Comparison of ENCODE assay signal across 15 cellular contexts in genomic region chr7:36970551-36971514, GRCh38.
DNase-seq lines count a peak whose midpoint lies in the region; ATAC-seq, FAIRE-seq and TF ChIP-seq lines count a peak whose summit lies in the region.
"Had no signal": no experiment of that assay in that cellular context is flagged by ENCODE, and none has a peak within 500 bp of the region (broad histone marks: within the 10 kb centered on the region; RNA-seq: fewer than 3 reads in every experiment).

No MANE protein-coding gene starts in this region.

- H3K9me3 Mint-ChIP-seq in activated naive CD4-positive, alpha-beta T cell treated with anti-CD3 and anti-CD28 coated beads, Interleukin-2, amount 10 ng/mL, durations not matched to agents 7 days and 5 days: peaks cover 7% of the 10 kb centered on the region
- peaks cover 0 to 5% (median 0%) of the 10 kb centered on the region in 3 donors for H3K9me3 Mint-ChIP-seq in T-cell

- no peaks in the 10 kb centered on the region for H4K20me1 ChIP-seq in HepG2 (ENCODE audit: insufficient read depth, low read length)

- BruUV-seq in HepG2 (replicated peaks; lab: Mats Ljungman, UMichigan): no TSS peak

- intact Hi-C loops in HepG2 (cut with micrococcal nuclease; ENCODE audit: unreplicated experiment): loop anchor here (1.0 to 10.0 kb wide), 4 partner anchors 25 to 484 kb away; no protein-coding TSS in a partner anchor
- intact Hi-C loops in stomach (cut with DNase I; ENCODE audit: low total_unique reads): no loop called here
- intact Hi-C loops in psoas muscle (cut with DNase I): no loop called here

- H3K9ac ChIP-seq in HepG2 (ENCODE audit: insufficient read depth, low read depth, low read length): peak overlapping the region; percentile 63

- TF ChIP-seq EP300 in HepG2 (IDR thresholded peaks at IDR 0.05; ENCODE audit: low read depth in 2 of 2, low read length in 2 of 2) (no peak), HepG2 (CRISPR knock-in tag; IDR thresholded peaks at IDR 0.05; ENCODE audit: borderline replicate concordance) (no peak), stomach (IDR thresholded peaks at IDR 0.05) (no peak), tibial nerve (IDR thresholded peaks at IDR 0.05) (no peak)

- 69% methylated on average over 5 of the region's 5 CpGs for WGBS in HepG2 (ENCODE audit: low lambda C conversion rate)
- 67 to 74% (median 70%) methylated on average over 5 of the region's 5 CpGs for whole genome bisulfite sequencing in stomach, 5 donors
- WGBS in tibial nerve, 2 donors: 78 to 81% methylated on average over 5 of the region's 5 CpGs
- 83 to 88% (median 85%) methylated on average over 5 of the region's 5 CpGs for WGBS in psoas muscle, 3 donors

- H3K79me2 ChIP-seq in HepG2 (ENCODE audit: insufficient read depth, low read length): no peaks in the 10 kb centered on the region

- CTCF ChIA-PET in activated naive CD4-positive, alpha-beta T cell treated with anti-CD3 and anti-CD28 coated beads, Interleukin-2, amount 10 ng/mL, durations not matched to agents 7 days and 5 days (lab: Charles Lee): interaction anchor here (1.1 to 2.0 kb wide), 4 partner anchors 15 to 228 kb away, joined by 3 to 7 read pairs (median 4); no protein-coding TSS in a partner anchor
- CTCF ChIA-PET in T-cell (lab: Charles Lee): interaction anchor here (1.1 to 1.7 kb wide), 2 partner anchors 15 to 16 kb away, joined by 3 to 5 read pairs; no protein-coding TSS in a partner anchor
- CTCF ChIA-PET in HepG2 (lab: Yijun Ruan, JAX; ENCODE audit: low intra/inter-chr PET ratio, low total read pairs): interaction anchor here (1.2 kb wide), 1 partner anchor 211 kb away, joined by 4 read pairs; no protein-coding TSS in a partner anchor

- TF ChIP-seq CTCF in HepG2 (CRISPR knock-in tag; IDR thresholded peaks at IDR 0.05) (no peak), stomach (IDR thresholded peaks at IDR 0.05) (no peak), tibial nerve (IDR thresholded peaks at IDR 0.05) (no peak), psoas muscle (IDR thresholded peaks at IDR 0.05) (no peak)

- H3K9me3 ChIP-seq in HepG2 (ENCODE audit: low read length) (no peaks in the 10 kb centered on the region), stomach (no peaks in the 10 kb centered on the region), tibial nerve (no peaks in the 10 kb centered on the region), psoas muscle (no peaks in the 10 kb centered on the region)

- H2AFZ ChIP-seq in HepG2 (ENCODE audit: low read length): peak overlapping the region; percentile 79

- peaks cover 53% of the 10 kb centered on the region for H3K4me1 ChIP-seq in HepG2 (ENCODE audit: insufficient read depth, low read length)
- H3K4me1 ChIP-seq in stomach: peaks cover 23 to 48% (median 39%) of the 10 kb centered on the region in 4 donors
- H3K4me1 ChIP-seq in tibial nerve: peaks cover 0 to 46% (median 12%) of the 10 kb centered on the region in 4 donors
- H3K4me1 ChIP-seq in psoas muscle: peaks cover 3% of the 10 kb centered on the region

- POLR2A ChIA-PET in T-cell (lab: Charles Lee): no interaction called here
- POLR2A ChIA-PET in HepG2 (lab: Yijun Ruan, JAX): interaction anchor here (0.8 to 3.0 kb wide), 25 partner anchors 10 to 1207 kb away, joined by 3 to 112 read pairs (median 4); partner anchors contain the start of genes ANLN and STARD3NL

- peak overlapping the region; percentile 26 for H3K27ac Mint-ChIP-seq in activated naive CD4-positive, alpha-beta T cell treated with anti-CD3 and anti-CD28 coated beads, Interleukin-2, amount 10 ng/mL, durations not matched to agents 7 days and 5 days
- peak overlapping the region; percentile 5 to 37 for H3K27ac Mint-ChIP-seq in T-cell

- TF ChIP-seq RAD21 in HepG2 (CRISPR knock-in tag; IDR thresholded peaks at IDR 0.05): no peak

- FAIRE-seq in HepG2 (lab: Jason Lieb, UNC): no peak

- no peak for DNase-seq in activated naive CD4-positive, alpha-beta T cell treated with anti-CD3 and anti-CD28 coated beads, Interleukin-2, amount 10 ng/mL, durations not matched to agents 7 days and 5 days
- DNase-seq in activated naive CD4-positive, alpha-beta T cell treated with anti-CD3 and anti-CD28 coated beads, Interleukin-2, amount 50 U/mL, for 16 hours: no peak
- DNase-seq in T-cell: no peak
- DNase-seq in HepG2 (ENCODE audit: low spot score): peak; percentile 16
- DNase-seq in stomach: no peak
- DNase-seq in tibial nerve (ENCODE audit: low spot score in 2 of 2): no peak
- DNase-seq in psoas muscle: no peak
- no peak for DNase-seq in AG08396 (ENCODE audit: low spot score)
- DNase-seq: activated CD4-positive, alpha-beta T cell treated with anti-CD3 and anti-CD28 coated beads, Interleukin-2, amount 50 U/mL, for 4 hours; activated gamma-delta T cell treated with Interleukin-2 at 50 U/mL for 16 hours; foreskin fibroblast; H7; nucleus accumbens had no signal

- in situ Hi-C loops in HepG2 (cut with HindIII; ENCODE audit: extremely low pct_ligation_motif_present, low pct_unique_long_range_greater_than_20kb): loop anchor here (25.0 kb wide), 1 partner anchor 509 kb away; no protein-coding TSS in a partner anchor

- peaks cover 16% of the 10 kb centered on the region for H3K36me3 Mint-ChIP-seq in activated naive CD4-positive, alpha-beta T cell treated with anti-CD3 and anti-CD28 coated beads, Interleukin-2, amount 10 ng/mL, durations not matched to agents 7 days and 5 days
- H3K36me3 Mint-ChIP-seq in T-cell: peaks cover 41% of the 10 kb centered on the region

- H3K27ac ChIP-seq in HepG2 (ENCODE audit: extremely low read length, insufficient read depth, low read length) (peak overlapping the region; percentile 99), stomach (peak overlapping the region in 4 of 5 donors; percentile 16 to 83 (median 54)), tibial nerve (peak overlapping the region in 2 of 4 donors; percentile 55 to 58), psoas muscle (no peak overlapping the region)

- TF ChIP-seq POLR2A in HepG2 (IDR thresholded peaks at IDR 0.05; ENCODE audit: insufficient read depth in 1 of 2, low read depth in 2 of 2, low read length in 2 of 2) (no peak), stomach (IDR thresholded peaks at IDR 0.05) (no peak), tibial nerve (IDR thresholded peaks at IDR 0.05) (no peak)

- no peak overlapping the region for H3K4me3 Mint-ChIP-seq in activated naive CD4-positive, alpha-beta T cell treated with anti-CD3 and anti-CD28 coated beads, Interleukin-2, amount 10 ng/mL, durations not matched to agents 7 days and 5 days
- peak overlapping the region in 1 of 3 donors; percentile 10 for H3K4me3 Mint-ChIP-seq in T-cell

- ATAC-seq in T-cell (replicated peaks in 1 of 4) (no peak), HepG2 (no peak), psoas muscle (no peak)

- H3K36me3 ChIP-seq in HepG2 (replicated peaks in 1 of 2; ENCODE audit: control insufficient read depth in 1 of 2, insufficient read depth in 2 of 2, low read length in 2 of 2) (no peaks in the 10 kb centered on the region), stomach (no peaks in the 10 kb centered on the region), tibial nerve (peaks cover 0 to 12% (median 0%) of the 10 kb centered on the region in 3 donors), psoas muscle (ENCODE audit: insufficient read depth in 1 of 2, low read depth in 1 of 2) (no peaks in the 10 kb centered on the region)

- H3K27me3 ChIP-seq in HepG2 (ENCODE audit: control insufficient read depth in 1 of 2, insufficient read depth in 2 of 2, low read length in 2 of 2): no peaks in the 10 kb centered on the region
- H3K27me3 ChIP-seq in stomach: no peaks in the 10 kb centered on the region
- no peaks in the 10 kb centered on the region for H3K27me3 ChIP-seq in tibial nerve
- H3K27me3 ChIP-seq in psoas muscle (ENCODE audit: insufficient read depth in 3 of 3, low read length in 2 of 3): no peaks in the 10 kb centered on the region

- H3K27me3 Mint-ChIP-seq in activated naive CD4-positive, alpha-beta T cell treated with anti-CD3 and anti-CD28 coated beads, Interleukin-2, amount 10 ng/mL, durations not matched to agents 7 days and 5 days: no peaks in the 10 kb centered on the region
- no peaks in the 10 kb centered on the region for H3K27me3 Mint-ChIP-seq in T-cell

- H3K4me1 Mint-ChIP-seq in activated naive CD4-positive, alpha-beta T cell treated with anti-CD3 and anti-CD28 coated beads, Interleukin-2, amount 10 ng/mL, durations not matched to agents 7 days and 5 days: peaks cover 23% of the 10 kb centered on the region
- H3K4me1 Mint-ChIP-seq in T-cell: peaks cover 30 to 49% (median 42%) of the 10 kb centered on the region in 3 donors

- H3K4me3 ChIP-seq in HepG2 (replicated peaks in 1 of 3; ENCODE audit: insufficient read depth in 1 of 3, low read depth in 2 of 3, low read length in 3 of 3) (peak overlapping the region in 1 of 3 experiments; percentile 2; a peak in 1 of 6 replicates), stomach (no peak overlapping the region), tibial nerve (no peak overlapping the region), psoas muscle (no peak overlapping the region)
- H3K4me3 ChIP-seq: lung, smooth muscle cell had no signal

- H3K4me2 ChIP-seq in HepG2 (ENCODE audit: low read depth, low read length): 0 out of 2 replicates have a peak overlapping the region, but pooled peaks have one; percentile 8

TF ChIP-seq in HepG2, 621 proteins besides CTCF, POLR2A, EP300 and RAD21 (continues in another document):
- TF ChIP-seq HNRNPK (IDR thresholded peaks at IDR 0.05; ENCODE audit: low read depth, low read length, poor library complexity, severe bottlenecking): no peak
- 0 out of 4 replicates have a peak, but pooled peaks of 1 of the 2 experiments have one; percentile 3 for TF ChIP-seq NR2F1 (CRISPR knock-in tag; IDR thresholded peaks at IDR 0.05)
- no peak for TF ChIP-seq GMEB1 (CRISPR knock-in tag; IDR thresholded peaks at IDR 0.05; ENCODE audit: borderline replicate concordance)
- TF ChIP-seq CEBPG (CRISPR knock-in tag; IDR thresholded peaks at IDR 0.05): peak; percentile 71
- peak; percentile 12; the same call in 1 of the 2 replicates for TF ChIP-seq ZSCAN29 (CRISPR knock-in tag; conservative IDR thresholded peaks at IDR 0.05)
